In genomic region chr1:194975913-194976312, GRCh38 we compare ENCODE assay signal across 19 cellular contexts.
A peak's percentile ranks its signal among the peaks of the same experiment; 100 is the strongest.
DNase-seq lines count a peak whose midpoint lies in the region; ATAC-seq, FAIRE-seq and TF ChIP-seq lines count a peak whose summit lies in the region.
"Had no signal": no experiment of that assay in that cellular context is flagged by ENCODE, and none has a peak within 500 bp of the region (broad histone marks: within the 10 kb centered on the region; RNA-seq: fewer than 3 reads in every experiment).

No MANE protein-coding gene starts in this region.

- H3K4me3 ChIP-seq in astrocyte (ENCODE audit: insufficient read depth, low read depth, low read length) (no peak overlapping the region), left lung (no peak overlapping the region), WERI-Rb-1 (ENCODE audit: low read depth, low read length) (no peak overlapping the region)
- H3K4me3 ChIP-seq: SK-N-MC, smooth muscle cell had no signal

- no peaks in the 10 kb centered on the region for H4K20me1 ChIP-seq in astrocyte (ENCODE audit: insufficient read depth, low read length)

- H3K4me3 Mint-ChIP-seq in astrocyte (ENCODE audit: unreplicated experiment): no peak overlapping the region
- H3K4me3 Mint-ChIP-seq in progenitor cell of endocrine pancreas (ENCODE audit: low read depth): no peak overlapping the region
- H3K4me3 Mint-ChIP-seq: activated naive CD4-positive, alpha-beta T cell treated with anti-CD3 and anti-CD28 coated beads for 36 hours; naive thymus-derived CD4-positive, alpha-beta T cell had no signal

- no peak overlapping the region for H2AFZ ChIP-seq in astrocyte (ENCODE audit: low read depth, low read length)

- H3K27me3 Mint-ChIP-seq in astrocyte (ENCODE audit: low read depth, unreplicated experiment) (no peaks in the 10 kb centered on the region), progenitor cell of endocrine pancreas (no peaks in the 10 kb centered on the region)
- H3K27me3 Mint-ChIP-seq: naive thymus-derived CD4-positive, alpha-beta T cell had no signal

- no peak overlapping the region for H3K4me2 ChIP-seq in astrocyte (ENCODE audit: low read length)
- H3K4me2 ChIP-seq: smooth muscle cell had no signal

- H3K79me2 ChIP-seq in astrocyte (ENCODE audit: insufficient read depth, low read length): no peaks in the 10 kb centered on the region

- no peak overlapping the region for H3K27ac Mint-ChIP-seq in astrocyte (ENCODE audit: unreplicated experiment)
- no peak overlapping the region for H3K27ac Mint-ChIP-seq in progenitor cell of endocrine pancreas
- H3K27ac Mint-ChIP-seq: activated naive CD4-positive, alpha-beta T cell treated with anti-CD3 and anti-CD28 coated beads for 36 hours; naive thymus-derived CD4-positive, alpha-beta T cell had no signal

- no peak for ATAC-seq in left lung
- ATAC-seq: naive thymus-derived CD4-positive, alpha-beta T cell had no signal

- DNase-seq in DMS53 treated with DMSO at 0.1 percent for 48 hours (lab: John Stamatoyannopoulos, UW; ENCODE audit: unreplicated experiment): peak; percentile 75
- peak; percentile 32 for DNase-seq in HT-29 (ENCODE audit: low spot score)
- peak; percentile 41 for DNase-seq in astrocyte (ENCODE audit: low read depth)
- DNase-seq in iris pigment epithelial cell (ENCODE audit: low read depth): peak; percentile 10
- DNase-seq in left lung: no peak
- DNase-seq in NCI-H82 (lab: John Stamatoyannopoulos, UW): no peak
- no peak for DNase-seq in progenitor cell of endocrine pancreas (ENCODE audit: low spot score, unreplicated experiment)
- no peak for DNase-seq in WERI-Rb-1
- DNase-seq: activated CD4-positive, alpha-beta T cell treated with anti-CD3 and anti-CD28 coated beads, Interleukin-2, amount 50 U/mL, for 4 hours; activated naive CD4-positive, alpha-beta T cell treated with anti-CD3 and anti-CD28 coated beads for 36 hours; dermis blood vessel endothelial cell; DMS 273 treated with DMSO at 0.1 percent for 48 hours; HCEC 1CT; islet precursor cell; naive thymus-derived CD4-positive, alpha-beta T cell; NCI-H1694; NCI-H446 had no signal

- H3K4me1 ChIP-seq in astrocyte (ENCODE audit: insufficient read depth, low read length) (no peaks in the 10 kb centered on the region), left lung (no peaks in the 10 kb centered on the region)

- H3K36me3 ChIP-seq in astrocyte (ENCODE audit: insufficient read depth, low read length) (no peaks in the 10 kb centered on the region), left lung (no peaks in the 10 kb centered on the region), WERI-Rb-1 (no peaks in the 10 kb centered on the region)

- no peak overlapping the region for H3K9ac ChIP-seq in astrocyte (ENCODE audit: low read length)

- no peak for FAIRE-seq in astrocyte (lab: Jason Lieb, UNC)

- H3K27ac ChIP-seq in astrocyte (ENCODE audit: low read depth, low read length) (no peak overlapping the region), left lung (no peak overlapping the region), WERI-Rb-1 (no peak overlapping the region)
- H3K27ac ChIP-seq: SK-N-MC had no signal

- H3K9me3 Mint-ChIP-seq in astrocyte (ENCODE audit: unreplicated experiment) (no peaks in the 10 kb centered on the region), progenitor cell of endocrine pancreas (ENCODE audit: low read depth) (no peaks in the 10 kb centered on the region)

- no peak for TF ChIP-seq CTCF in astrocyte (IDR thresholded peaks at IDR 0.05; ENCODE audit: insufficient read depth, low read depth, low read length)
- no peak for TF ChIP-seq CTCF in left lung (IDR thresholded peaks at IDR 0.05)
- no peak for TF ChIP-seq CTCF in progenitor cell of endocrine pancreas (IDR thresholded peaks at IDR 0.05; ENCODE audit: unreplicated experiment)
- no peak for TF ChIP-seq CTCF in WERI-Rb-1 (IDR thresholded peaks at IDR 0.05; ENCODE audit: low read depth, low read length)

- no peaks in the 10 kb centered on the region for H3K27me3 ChIP-seq in astrocyte (ENCODE audit: insufficient read depth, low read length)
- H3K27me3 ChIP-seq in left lung: no peaks in the 10 kb centered on the region
- H3K27me3 ChIP-seq in WERI-Rb-1 (ENCODE audit: insufficient read depth, low read depth, severe bottlenecking): no peaks in the 10 kb centered on the region

- H3K9me3 ChIP-seq in astrocyte (ENCODE audit: insufficient read depth, low read depth, low read length): no peaks in the 10 kb centered on the region
- H3K9me3 ChIP-seq in left lung: peaks cover 0 to 4% of the 10 kb centered on the region in 2 donors
- no peaks in the 10 kb centered on the region for H3K9me3 ChIP-seq in WERI-Rb-1 (ENCODE audit: severe bottlenecking)

- no peaks in the 10 kb centered on the region for H3K36me3 Mint-ChIP-seq in astrocyte (ENCODE audit: low read depth, unreplicated experiment)
- H3K36me3 Mint-ChIP-seq in progenitor cell of endocrine pancreas (ENCODE audit: insufficient read depth): no peaks in the 10 kb centered on the region
- H3K36me3 Mint-ChIP-seq: naive thymus-derived CD4-positive, alpha-beta T cell had no signal

- H3K4me1 Mint-ChIP-seq in astrocyte (ENCODE audit: low read depth, unreplicated experiment) (no peaks in the 10 kb centered on the region), progenitor cell of endocrine pancreas (ENCODE audit: low read depth) (no peaks in the 10 kb centered on the region)
- H3K4me1 Mint-ChIP-seq: naive thymus-derived CD4-positive, alpha-beta T cell had no signal

- intact Hi-C loops in left lung (cut with DNase I): no loop called here

Comparison
In these comparisons a context has a peak if more than half of its experiments do, and no peak if none do; other contexts are left out.
1. DNase-seq: peak in DMS53 treated with DMSO at 0.1 percent for 48 hours (single experiment), HT-29 (single experiment), astrocyte (single experiment) and iris pigment epithelial cell (single experiment); none in left lung (0 of 2), NCI-H82 (single experiment), progenitor cell of endocrine pancreas (single experiment) and WERI-Rb-1 (single experiment).